Comparison of ENCODE assay signal across 20 cellular contexts in the genomic region with DNA sequence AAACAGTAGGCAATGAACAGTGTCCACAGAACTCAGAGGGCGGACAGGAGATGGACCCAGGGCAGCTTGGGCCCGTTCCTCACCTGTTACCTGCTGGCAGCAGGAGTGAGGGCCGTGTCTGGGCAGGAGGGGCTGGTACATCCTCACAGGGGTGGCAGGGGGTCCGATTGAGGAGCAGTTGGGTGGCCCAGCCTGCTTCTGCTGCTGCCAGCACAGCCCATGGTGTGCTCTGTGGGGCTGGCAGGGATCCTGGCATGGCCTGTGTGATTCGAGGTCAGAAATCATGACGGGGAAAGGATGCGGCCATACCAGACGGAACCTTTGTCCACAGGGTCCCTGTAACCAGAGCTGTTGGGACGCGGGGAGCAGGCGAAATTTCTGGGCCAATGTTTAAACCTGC. TPM values are rescaled to one million over a fixed set of nuclear protein-coding genes. Genes with fewer than 3 reads are reported as not detected.
DNase-seq lines count a peak whose midpoint lies in the region; ATAC-seq and TF ChIP-seq lines count a peak whose summit lies in the region.
"Had no signal": no experiment of that assay in that cellular context is flagged by ENCODE, and none has a peak within 500 bp of the region (broad histone marks: within the 10 kb centered on the region; RNA-seq: fewer than 3 reads in every experiment).

No MANE protein-coding gene starts in this region.

- H3K4me3 ChIP-seq in BLaER1 (no peak overlapping the region), H7 (ENCODE audit: insufficient read depth, low read depth, low read length) (no peak overlapping the region), ovary (no peak overlapping the region)
- H3K4me3 ChIP-seq: SK-N-MC had no signal

- ATAC-seq in HG02981 (IDR thresholded peaks at IDR 0.05; ENCODE audit: unreplicated experiment) = no peak
- ATAC-seq: activated T-helper 17 cell treated with anti-CD3 and anti-CD28 coated beads, Interleukin-2, amount 50 U/mL, for 72 hours; HCT116 had no signal

- H3K27ac Mint-ChIP-seq in glutamatergic neuron (ENCODE audit: unreplicated experiment) = peak overlapping the region; percentile 28
- H3K27ac Mint-ChIP-seq in osteocyte (ENCODE audit: unreplicated experiment) = peak overlapping the region; percentile 59
- H3K27ac Mint-ChIP-seq: activated T-helper 17 cell treated with anti-CD3 and anti-CD28 coated beads, Interleukin-2, amount 50 U/mL, for 72 hours; T-helper 2 cell treated with Interferon-gamma antibody and Interleukin-4, amounts not matched to agents 5 μg/mL and 100 μg/mL, for 36 hours had no signal

- DNase-seq in H7 (peak; percentile 37), glutamatergic neuron (no peak), osteocyte (ENCODE audit: extremely low spot score, unreplicated experiment) (no peak), HCEC 1CT (no peak), ovary (no peak)
- no peak for DNase-seq in stimulated activated CD4-positive, alpha-beta T cell treated with anti-CD3 and anti-CD28 coated beads, Interleukin-4, amount 100 ng/mL, for 1 hour
- DNase-seq: activated CD4-positive, CD25-positive, alpha-beta regulatory T cell; CD8-positive, alpha-beta memory T cell; DMS79; dorsolateral prefrontal cortex; foreskin melanocyte; NCI-H1930; NCI-H446 treated with DMSO at 0.1 percent for 48 hours had no signal

- intact Hi-C loops in ovary (cut with DNase I) = no loop called here

- H3K4me3 Mint-ChIP-seq in glutamatergic neuron (ENCODE audit: unreplicated experiment) (peak overlapping the region; percentile 45), osteocyte (ENCODE audit: unreplicated experiment) (no peak overlapping the region)
- H3K4me3 Mint-ChIP-seq: activated T-helper 17 cell treated with anti-CD3 and anti-CD28 coated beads, Interleukin-2, amount 50 U/mL, for 72 hours; CD8-positive, alpha-beta memory T cell; T-helper 2 cell treated with Interferon-gamma antibody and Interleukin-4, amounts not matched to agents 5 μg/mL and 100 μg/mL, for 36 hours had no signal

- H4K20me1 ChIP-seq in BLaER1 = peaks cover 72% of the 10 kb centered on the region

- H3K9me3 ChIP-seq in BLaER1 (no peaks in the 10 kb centered on the region), ovary (no peaks in the 10 kb centered on the region)
- H3K9me3 ChIP-seq: Peyer's patch had no signal

- peak overlapping the region; percentile 86 for H3K27ac ChIP-seq in BLaER1
- no peak overlapping the region for H3K27ac ChIP-seq in ovary
- H3K27ac ChIP-seq: SK-N-MC had no signal

- peak overlapping the region; percentile 95 for H3K4me2 ChIP-seq in BLaER1

- H3K27me3 Mint-ChIP-seq in glutamatergic neuron (ENCODE audit: unreplicated experiment) = peaks cover 1% of the 10 kb centered on the region
- H3K27me3 Mint-ChIP-seq in osteocyte (ENCODE audit: unreplicated experiment) = no peaks in the 10 kb centered on the region
- H3K27me3 Mint-ChIP-seq: activated T-helper 17 cell treated with anti-CD3 and anti-CD28 coated beads, Interleukin-2, amount 50 U/mL, for 72 hours; CD8-positive, alpha-beta memory T cell had no signal

- 91 to 98% (median 96%) methylated on average over 11 of the region's 11 CpGs for WGBS in ovary, 3 donors

- H3K27me3 ChIP-seq in BLaER1 = no peaks in the 10 kb centered on the region
- H3K27me3 ChIP-seq in H7 (ENCODE audit: control insufficient read depth, insufficient read depth, low read length) = no peaks in the 10 kb centered on the region
- no peaks in the 10 kb centered on the region for H3K27me3 ChIP-seq in ovary
- H3K27me3 ChIP-seq: dorsolateral prefrontal cortex, Peyer's patch had no signal

- H3K4me1 Mint-ChIP-seq in glutamatergic neuron (ENCODE audit: low read depth, unreplicated experiment) (peaks cover 24% of the 10 kb centered on the region), osteocyte (ENCODE audit: unreplicated experiment) (peaks cover 47% of the 10 kb centered on the region)

- no peak for TF ChIP-seq CTCF in glutamatergic neuron (IDR thresholded peaks at IDR 0.05; ENCODE audit: partially characterized antibody, unreplicated experiment)
- TF ChIP-seq CTCF in osteocyte (IDR thresholded peaks at IDR 0.05) = no peak
- no peak for TF ChIP-seq CTCF in ovary (IDR thresholded peaks at IDR 0.05)

- TF ChIP-seq EP300 in ovary (IDR thresholded peaks at IDR 0.05) = no peak

- TF ChIP-seq POLR2A in ovary (IDR thresholded peaks at IDR 0.05) = no peak

- peaks cover 71% of the 10 kb centered on the region for H3K4me1 ChIP-seq in BLaER1
- H3K4me1 ChIP-seq in ovary (ENCODE audit: insufficient read depth) = peaks cover 12% of the 10 kb centered on the region

- H3K9me3 Mint-ChIP-seq in glutamatergic neuron (ENCODE audit: unreplicated experiment) = no peaks in the 10 kb centered on the region
- no peaks in the 10 kb centered on the region for H3K9me3 Mint-ChIP-seq in osteocyte (ENCODE audit: unreplicated experiment)
- H3K9me3 Mint-ChIP-seq: activated T-helper 17 cell treated with anti-CD3 and anti-CD28 coated beads, Interleukin-2, amount 50 U/mL, for 72 hours; T-helper 2 cell treated with Interferon-gamma antibody and Interleukin-4, amounts not matched to agents 5 μg/mL and 100 μg/mL, for 36 hours had no signal

- H3K36me3 ChIP-seq in BLaER1 (no peaks in the 10 kb centered on the region), H7 (replicated peaks; ENCODE audit: control insufficient read depth, insufficient read depth, low read length) (no peaks in the 10 kb centered on the region), ovary (no peaks in the 10 kb centered on the region)
- H3K36me3 ChIP-seq: Peyer's patch had no signal

- no peak overlapping the region; the same call in 1 of the 2 replicates for H3K9ac ChIP-seq in BLaER1

- H3K36me3 Mint-ChIP-seq in glutamatergic neuron (ENCODE audit: unreplicated experiment) = peaks cover 6% of the 10 kb centered on the region
- H3K36me3 Mint-ChIP-seq in osteocyte (ENCODE audit: unreplicated experiment) = peaks cover 3% of the 10 kb centered on the region

RNA-seq across cellular contexts. Expression of gene INPP5A, which starts 49.6 kb away (rescaled TPM):
- total RNA-seq in H7 (2014; rRNA removed; shearing (Covaris generic)) = 21.0 and 29.2 TPM in 2 replicates
- total RNA-seq in glutamatergic neuron (ENCODE audit: unreplicated experiment) = 36.3 TPM
- total RNA-seq in osteocyte = 35.0 and 36.4 TPM in 2 replicates
- 10 to 100 TPM; 19.8 to 41.2 (median 35.3) TPM for total RNA-seq in ovary
- polyA plus RNA-seq in ovary = 10 to 100 TPM; 20.2 to 41.2 TPM
